9 cellular contexts compared by ENCODE assay signal in genomic region chr19:51439021-51439465, GRCh38. TPM values are rescaled to one million over a fixed set of nuclear protein-coding genes. Genes with fewer than 3 reads are reported as not detected.
A peak's percentile ranks its signal among the peaks of the same experiment; 100 is the strongest.
DNase-seq lines count a peak whose midpoint lies in the region; ATAC-seq, FAIRE-seq and TF ChIP-seq lines count a peak whose summit lies in the region.
"Had no signal": no experiment of that assay in that cellular context is flagged by ENCODE, and none has a peak within 500 bp of the region (broad histone marks: within the 10 kb centered on the region; RNA-seq: fewer than 3 reads in every experiment).

No MANE protein-coding gene starts in this region.

- intact Hi-C loops in ascending aorta (cut with DNase I) = loop anchor here (1.0 kb wide), 1 partner anchor 101 kb away; no protein-coding TSS in a partner anchor

- no peak overlapping the region for H3K27ac Mint-ChIP-seq in activated CD4-positive, alpha-beta T cell treated with anti-CD3 and anti-CD28 coated beads, Interleukin-2, amount 10 ng/mL, durations not matched to agents 7 days and 5 days
- no peak overlapping the region for H3K27ac Mint-ChIP-seq in immature natural killer cell

- CTCF ChIA-PET in activated CD4-positive, alpha-beta T cell treated with anti-CD3 and anti-CD28 coated beads, Interleukin-2, amount 10 ng/mL, durations not matched to agents 7 days and 5 days (lab: Charles Lee) = interaction anchor here (1.1 to 4.6 kb wide), 7 partner anchors 9 to 218 kb away, joined by 3 to 20 read pairs (median 4); partner anchors contain the start of gene VSIG10L

- no peak overlapping the region for H3K4me3 ChIP-seq in ascending aorta

- H3K4me1 Mint-ChIP-seq in activated CD4-positive, alpha-beta T cell treated with anti-CD3 and anti-CD28 coated beads, Interleukin-2, amount 10 ng/mL, durations not matched to agents 7 days and 5 days = peaks cover 44% of the 10 kb centered on the region
- H3K4me1 Mint-ChIP-seq in immature natural killer cell = peaks cover 32 to 50% of the 10 kb centered on the region in 2 donors

- peaks cover 15% of the 10 kb centered on the region for H3K27me3 Mint-ChIP-seq in activated CD4-positive, alpha-beta T cell treated with anti-CD3 and anti-CD28 coated beads, Interleukin-2, amount 10 ng/mL, durations not matched to agents 7 days and 5 days
- peaks cover 7 to 16% (median 11%) of the 10 kb centered on the region in 3 donors for H3K27me3 Mint-ChIP-seq in immature natural killer cell (ENCODE audit: low read depth in 3 of 3)

- TF ChIP-seq POLR2A in GM12892 (IDR thresholded peaks at IDR 0.05; ENCODE audit: low read depth, low read length) = no peak

- H3K4me1 ChIP-seq in ascending aorta = no peaks in the 10 kb centered on the region

- H3K9me3 Mint-ChIP-seq in activated CD4-positive, alpha-beta T cell treated with anti-CD3 and anti-CD28 coated beads, Interleukin-2, amount 10 ng/mL, durations not matched to agents 7 days and 5 days = no peaks in the 10 kb centered on the region
- H3K9me3 Mint-ChIP-seq in immature natural killer cell = no peaks in the 10 kb centered on the region

- no peak for DNase-seq in AG09319 (ENCODE audit: extremely low read depth, low read depth)
- DNase-seq in GM12892 (ENCODE audit: insufficient read length) = no peak
- DNase-seq in activated CD4-positive, alpha-beta T cell treated with anti-CD3 and anti-CD28 coated beads, Interleukin-2, amount 10 ng/mL, durations not matched to agents 7 days and 5 days = peak; percentile 59
- peak; percentile 42 to 45 (median 42) for DNase-seq in immature natural killer cell
- DNase-seq in UCSD-AML1 (lab: John Stamatoyannopoulos, UW; ENCODE audit: unreplicated experiment) = no peak
- no peak for DNase-seq in ascending aorta (ENCODE audit: low spot score in 2 of 2)
- DNase-seq: NCI-H1105 treated with DMSO at 0.1 percent for 48 hours had no signal

- no peaks in the 10 kb centered on the region for H3K9me3 ChIP-seq in ascending aorta

- TF ChIP-seq CTCF in AG09319 (IDR thresholded peaks at IDR 0.05; ENCODE audit: low read depth, low read length) (peak; percentile 23), ascending aorta (IDR thresholded peaks at IDR 0.05) (peak in 1 of 3 experiments; percentile 34)

- no peaks in the 10 kb centered on the region for H3K27me3 ChIP-seq in ascending aorta

- FAIRE-seq in GM12892 (lab: Jason Lieb, UNC) = peak; percentile 74

- POLR2A ChIA-PET in activated CD4-positive, alpha-beta T cell treated with anti-CD3 and anti-CD28 coated beads, Interleukin-2, amount 10 ng/mL, durations not matched to agents 7 days and 5 days (lab: Charles Lee) = no interaction called here

- no peak overlapping the region for H3K27ac ChIP-seq in ascending aorta

- ATAC-seq in GM19035 (IDR thresholded peaks at IDR 0.05; ENCODE audit: unreplicated experiment) (no peak), HG03521 (IDR thresholded peaks at IDR 0.05; ENCODE audit: unreplicated experiment) (no peak)

- no peaks in the 10 kb centered on the region for H3K36me3 Mint-ChIP-seq in activated CD4-positive, alpha-beta T cell treated with anti-CD3 and anti-CD28 coated beads, Interleukin-2, amount 10 ng/mL, durations not matched to agents 7 days and 5 days (ENCODE audit: low read depth)
- H3K36me3 Mint-ChIP-seq in immature natural killer cell = no peaks in the 10 kb centered on the region

- no peaks in the 10 kb centered on the region for H3K36me3 ChIP-seq in ascending aorta

- H3K4me3 Mint-ChIP-seq in activated CD4-positive, alpha-beta T cell treated with anti-CD3 and anti-CD28 coated beads, Interleukin-2, amount 10 ng/mL, durations not matched to agents 7 days and 5 days = no peak overlapping the region
- H3K4me3 Mint-ChIP-seq in immature natural killer cell = no peak overlapping the region

RNA-seq across cellular contexts. Expression of gene SIGLEC8, which starts 19.2 kb away (rescaled TPM):
- polyA plus RNA-seq in GM12892 (2012; ENCODE audit: missing spikeins) = not detected
- total RNA-seq in activated CD4-positive, alpha-beta T cell treated with anti-CD3 and anti-CD28 coated beads, Interleukin-2, amount 10 ng/mL, durations not matched to agents 7 days and 5 days = not detected
- not detected for polyA plus RNA-seq in immature natural killer cell
- total RNA-seq in ascending aorta = not detected

RNA-seq across cellular contexts. Expression of gene SIGLEC10, which starts 21.6 kb away (rescaled TPM):
- polyA plus RNA-seq in GM12892 (2012; ENCODE audit: missing spikeins) = 7.3 TPM
- total RNA-seq in activated CD4-positive, alpha-beta T cell treated with anti-CD3 and anti-CD28 coated beads, Interleukin-2, amount 10 ng/mL, durations not matched to agents 7 days and 5 days = under 1 TPM; 0.72 to 0.98 TPM
- polyA plus RNA-seq in immature natural killer cell = 1 to 10 TPM in 1 of 3 donors, under 1 TPM in 2; 0.09 to 1.8 (median 0.39) TPM
- total RNA-seq in ascending aorta = 5.4 TPM

RNA-seq across cellular contexts. Expression of gene CEACAM18, which starts 39.3 kb away (rescaled TPM):
- not detected for polyA plus RNA-seq in GM12892 (2012; ENCODE audit: missing spikeins)
- not detected for total RNA-seq in activated CD4-positive, alpha-beta T cell treated with anti-CD3 and anti-CD28 coated beads, Interleukin-2, amount 10 ng/mL, durations not matched to agents 7 days and 5 days
- not detected for polyA plus RNA-seq in immature natural killer cell
- total RNA-seq in ascending aorta = not detected

RNA-seq across cellular contexts. Expression of gene C19orf84, which starts 48.7 kb away (rescaled TPM):
- polyA plus RNA-seq in GM12892 (2012; ENCODE audit: missing spikeins) = not detected
- total RNA-seq in activated CD4-positive, alpha-beta T cell treated with anti-CD3 and anti-CD28 coated beads, Interleukin-2, amount 10 ng/mL, durations not matched to agents 7 days and 5 days = not detected
- 1 to 10 TPM in 2 of 3 donors, not detected in 1; 1.7 to 3.8 TPM for polyA plus RNA-seq in immature natural killer cell
- total RNA-seq in ascending aorta = not detected

RNA-seq across cellular contexts. Expression of gene LIM2, which starts 51.3 kb away (rescaled TPM):
- polyA plus RNA-seq in GM12892 (2012; ENCODE audit: missing spikeins) = not detected
- not detected for total RNA-seq in activated CD4-positive, alpha-beta T cell treated with anti-CD3 and anti-CD28 coated beads, Interleukin-2, amount 10 ng/mL, durations not matched to agents 7 days and 5 days
- 10 to 100 TPM; 19.2 to 40.0 (median 37.9) TPM for polyA plus RNA-seq in immature natural killer cell
- not detected for total RNA-seq in ascending aorta

Comparison
In these comparisons a context has a peak if more than half of its experiments do, and no peak if none do; other contexts are left out.
1. DNase-seq: peak in activated CD4-positive, alpha-beta T cell treated with anti-CD3 and anti-CD28 coated beads, Interleukin-2, amount 10 ng/mL, durations not matched to agents 7 days and 5 days (single experiment) and immature natural killer cell (3 of 3); none in AG09319 (single experiment), GM12892 (single experiment), UCSD-AML1 (single experiment) and ascending aorta (0 of 2).